ENCODE assay signal across 8 cellular contexts in genomic region chr11:96978751-96979150, GRCh38.
"Had no signal": no experiment of that assay in that cellular context is flagged by ENCODE, and none has a peak within 500 bp of the region (broad histone marks: within the 10 kb centered on the region; RNA-seq: fewer than 3 reads in every experiment).

No MANE protein-coding gene starts in this region.

- H3K4me3 ChIP-seq: GM23338 had no signal

- H3K27ac Mint-ChIP-seq: GM23338, H9 had no signal

- H3K4me2 ChIP-seq: GM23338 had no signal

- H3K4me1 Mint-ChIP-seq: GM23338, H9 had no signal

- H3K9me3 Mint-ChIP-seq: GM23338 had no signal

- DNase-seq: H9, HCEC 1CT, IMR-90, KBM-7 had no signal

- ATAC-seq: GM23338 had no signal

- H3K4me3 Mint-ChIP-seq: GM23338, H9 had no signal

- H2AFZ ChIP-seq: GM23338 had no signal

- FAIRE-seq: H1, H54, HTR-8/SVneo had no signal
